ENCODE assay signal across 14 cellular contexts in the genomic region with DNA sequence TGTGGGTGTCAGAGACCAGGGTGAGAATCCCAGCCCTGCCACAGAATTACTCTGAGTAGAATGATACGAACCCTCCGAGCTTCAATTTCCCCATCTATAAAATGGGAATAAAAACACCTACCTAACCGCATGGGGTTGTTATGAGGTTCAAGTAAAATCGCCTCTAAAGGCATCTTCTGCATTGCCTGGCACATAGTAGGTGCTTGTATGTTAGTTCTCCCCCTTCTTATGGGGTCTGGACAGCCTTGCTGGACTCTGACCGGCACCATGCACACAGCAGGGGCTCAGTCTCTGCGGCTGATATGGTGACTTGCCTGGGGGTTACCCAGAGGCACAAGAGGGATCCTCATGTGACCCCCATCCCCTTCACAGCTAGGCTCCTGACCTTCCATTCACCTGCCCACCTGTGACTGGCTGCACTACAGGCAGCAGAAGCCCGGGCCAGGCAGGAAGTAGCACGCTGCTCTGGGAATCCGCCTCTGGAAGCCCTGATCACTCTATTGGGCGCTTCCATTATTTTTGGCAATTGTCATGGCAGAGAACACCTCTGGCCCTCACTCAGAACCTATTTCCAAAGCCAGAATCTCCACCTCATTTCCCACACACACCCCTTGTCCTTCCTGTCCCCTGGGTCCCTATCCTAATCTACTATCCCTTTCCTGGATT. TPM values are rescaled to one million over a fixed set of nuclear protein-coding genes. Genes with fewer than 3 reads are reported as not detected.
A peak's percentile ranks its signal among the peaks of the same experiment; 100 is the strongest.
DNase-seq lines count a peak whose midpoint lies in the region; ATAC-seq and TF ChIP-seq lines count a peak whose summit lies in the region.
"Had no signal": no experiment of that assay in that cellular context is flagged by ENCODE, and none has a peak within 500 bp of the region (broad histone marks: within the 10 kb centered on the region; RNA-seq: fewer than 3 reads in every experiment).

No MANE protein-coding gene starts in this region.

- no peak for DNase-seq in left ventricle myocardium inferior
- no peak for DNase-seq in Right ventricle myocardium inferior (ENCODE audit: missing footprints)
- no peak for DNase-seq in foreskin fibroblast
- no peak for DNase-seq in psoas muscle
- no peak for DNase-seq in GM10266 (ENCODE audit: extremely low spot score)
- DNase-seq in posterior cingulate gyrus = no peak
- no peak for DNase-seq in nephron progenitor cell
- DNase-seq: activated CD4-positive, alpha-beta T cell treated with anti-CD3 and anti-CD28 coated beads, Interleukin-2, amount 50 U/mL, for 48 hours; activated gamma-delta T cell; DND-41; H7; NCI-H1436; occipital lobe had no signal

- H3K27me3 ChIP-seq in left ventricle myocardium inferior (ENCODE audit: low read depth) (no peaks in the 10 kb centered on the region), psoas muscle (ENCODE audit: insufficient read depth in 3 of 3, low read length in 2 of 3) (no peaks in the 10 kb centered on the region)

- 74 to 84% (median 76%) methylated on average over 9 to 10 of the region's 10 CpGs for WGBS in psoas muscle, 3 donors

- peaks cover 87% of the 10 kb centered on the region for H3K4me1 ChIP-seq in left ventricle myocardium inferior
- peaks cover 81% of the 10 kb centered on the region for H3K4me1 ChIP-seq in psoas muscle

- TF ChIP-seq CTCF in left ventricle myocardium inferior (IDR thresholded peaks at IDR 0.05; ENCODE audit: borderline replicate concordance) (no peak), foreskin fibroblast (IDR thresholded peaks at IDR 0.05; ENCODE audit: low read depth, low read length) (no peak), psoas muscle (IDR thresholded peaks at IDR 0.05) (no peak), GM10266 (IDR thresholded peaks at IDR 0.05; ENCODE audit: control insufficient read depth, insufficient read depth, low read depth, missing control alignments) (no peak), nephron progenitor cell (IDR thresholded peaks at IDR 0.05) (no peak)

- peaks cover 91% of the 10 kb centered on the region for H3K4me1 Mint-ChIP-seq in nephron progenitor cell

- intact Hi-C loops in left ventricle myocardium inferior (cut with micrococcal nuclease) = no loop called here
- intact Hi-C loops in Right ventricle myocardium inferior (cut with DNase I) = no loop called here
- intact Hi-C loops in psoas muscle (cut with DNase I) = no loop called here
- intact Hi-C loops in posterior cingulate gyrus (cut with DNase I) = no loop called here

- H3K27ac ChIP-seq in left ventricle myocardium inferior (replicated peaks) = peak overlapping the region; percentile 87
- H3K27ac ChIP-seq in psoas muscle = peak overlapping the region; percentile 65

- H3K27ac Mint-ChIP-seq in nephron progenitor cell = no peak overlapping the region

- H3K4me3 Mint-ChIP-seq in nephron progenitor cell = no peak overlapping the region

- peaks cover 14% of the 10 kb centered on the region for H3K27me3 Mint-ChIP-seq in nephron progenitor cell (ENCODE audit: low read depth, poor library complexity)

- ATAC-seq in Right ventricle myocardium inferior (no peak), psoas muscle (no peak)
- ATAC-seq in activated CD4-positive, CD25-positive, alpha-beta regulatory T cell treated with anti-CD3 and anti-CD28 coated beads, Interleukin-2, amount 50 U/mL, for 24 hours = no peak

- H3K36me3 Mint-ChIP-seq in nephron progenitor cell (ENCODE audit: low read depth) = no peaks in the 10 kb centered on the region

- no peaks in the 10 kb centered on the region for H3K9me3 Mint-ChIP-seq in nephron progenitor cell

- H3K4me3 ChIP-seq in left ventricle myocardium inferior (peak overlapping the region; percentile 14), foreskin fibroblast (ENCODE audit: low read depth in 1 of 2, low read length in 2 of 2) (peak overlapping the region; percentile 18 to 36), psoas muscle (no peak overlapping the region)

- H3K9me3 ChIP-seq in left ventricle myocardium inferior (replicated peaks) = no peaks in the 10 kb centered on the region
- no peaks in the 10 kb centered on the region for H3K9me3 ChIP-seq in psoas muscle

- H3K36me3 ChIP-seq in left ventricle myocardium inferior (no peaks in the 10 kb centered on the region), psoas muscle (ENCODE audit: insufficient read depth in 1 of 2, low read depth in 1 of 2) (no peaks in the 10 kb centered on the region)

RNA-seq across cellular contexts. Expression of gene SH3PXD2A, which starts 6.0 kb away (rescaled TPM):
- 34.4 TPM for total RNA-seq in left ventricle myocardium inferior
- total RNA-seq in Right ventricle myocardium inferior = 28.7 TPM
- 10 to 100 TPM; 10.6 to 57.7 (median 31.4) TPM for total RNA-seq in psoas muscle
- 1 to 10 TPM; 3.0 to 5.9 (median 4.1) TPM for polyA plus RNA-seq in psoas muscle
